Comparison of ENCODE assay signal across 9 cellular contexts in genomic region chr15:72342385-72342784, GRCh38. TPM values are rescaled to one million over a fixed set of nuclear protein-coding genes. Genes with fewer than 3 reads are reported as not detected.
DNase-seq lines count a peak whose midpoint lies in the region; ATAC-seq and TF ChIP-seq lines count a peak whose summit lies in the region.
"Had no signal": no experiment of that assay in that cellular context is flagged by ENCODE, and none has a peak within 500 bp of the region (broad histone marks: within the 10 kb centered on the region; RNA-seq: fewer than 3 reads in every experiment).

No MANE protein-coding gene starts in this region.

- WGBS in body of pancreas, 2 donors, result 63 to 68% methylated on average over 11 of the region's 11 CpGs

- TF ChIP-seq CTCF in OCI-LY3 (IDR thresholded peaks at IDR 0.05; ENCODE audit: low read depth, low read length) (peak; percentile 50), body of pancreas (IDR thresholded peaks at IDR 0.05) (peak in 5 of 7 experiments; percentile 4 to 37 (median 21))

- H3K9me3 ChIP-seq in OCI-LY3 (ENCODE audit: insufficient read depth, low read length) (no peaks in the 10 kb centered on the region), body of pancreas (no peaks in the 10 kb centered on the region)

- no peak overlapping the region for H2AFZ ChIP-seq in OCI-LY3 (ENCODE audit: low read depth, low read length)

- no peaks in the 10 kb centered on the region for H3K27me3 ChIP-seq in OCI-LY3 (ENCODE audit: low read depth, low read length)
- H3K27me3 ChIP-seq in body of pancreas, result no peaks in the 10 kb centered on the region

- H3K4me2 ChIP-seq in OCI-LY3 (ENCODE audit: low read length), result no peak overlapping the region

- H3K9ac ChIP-seq in OCI-LY3 (ENCODE audit: low read length), result no peak overlapping the region

- intact Hi-C loops in body of pancreas (cut with DNase I), result no loop called here

- H3K4me3 ChIP-seq in OCI-LY3 (ENCODE audit: low read length) (no peak overlapping the region), body of pancreas (no peak overlapping the region)

- H3K79me2 ChIP-seq in OCI-LY3 (ENCODE audit: low read length), result no peaks in the 10 kb centered on the region

- H3K27ac ChIP-seq in OCI-LY3 (ENCODE audit: low read length) (no peak overlapping the region), body of pancreas (no peak overlapping the region)

- H3K4me1 Mint-ChIP-seq in T-helper 2 cell treated with Interferon-gamma antibody and Interleukin-4, amounts not matched to agents 5 μg/mL and 100 μg/mL, for 36 hours (ENCODE audit: low read depth), result no peaks in the 10 kb centered on the region
- no peaks in the 10 kb centered on the region for H3K4me1 Mint-ChIP-seq in naive thymus-derived CD8-positive, alpha-beta T cell

- H3K36me3 Mint-ChIP-seq in T-helper 2 cell treated with Interferon-gamma antibody and Interleukin-4, amounts not matched to agents 5 μg/mL and 100 μg/mL, for 36 hours (ENCODE audit: low read depth), result peaks cover 11% of the 10 kb centered on the region
- peaks cover 0 to 75% (median 19%) of the 10 kb centered on the region in 3 donors for H3K36me3 Mint-ChIP-seq in naive thymus-derived CD8-positive, alpha-beta T cell

- H3K4me3 Mint-ChIP-seq in T-helper 2 cell treated with Interferon-gamma antibody and Interleukin-4, amounts not matched to agents 5 μg/mL and 100 μg/mL, for 36 hours, result no peak overlapping the region
- no peak overlapping the region for H3K4me3 Mint-ChIP-seq in naive thymus-derived CD8-positive, alpha-beta T cell
- H3K4me3 Mint-ChIP-seq: activated naive CD8-positive, alpha-beta T cell had no signal

- no peak for ATAC-seq in body of pancreas
- ATAC-seq in naive thymus-derived CD8-positive, alpha-beta T cell, result peak; percentile 56 to 58
- ATAC-seq in HG02610 (IDR thresholded peaks at IDR 0.05; ENCODE audit: unreplicated experiment), result no peak
- ATAC-seq in GM18909 (IDR thresholded peaks at IDR 0.05; ENCODE audit: poor library complexity, unreplicated experiment), result no peak

- no peak overlapping the region for H3K27ac Mint-ChIP-seq in T-helper 2 cell treated with Interferon-gamma antibody and Interleukin-4, amounts not matched to agents 5 μg/mL and 100 μg/mL, for 36 hours
- H3K27ac Mint-ChIP-seq in naive thymus-derived CD8-positive, alpha-beta T cell, result peak overlapping the region in 2 of 10 donors; percentile 43 to 56
- H3K27ac Mint-ChIP-seq: activated naive CD8-positive, alpha-beta T cell had no signal

- DNase-seq in T-helper 2 cell, result peak in 3 of 5 experiments; percentile 5 to 34 (median 9)
- DNase-seq in T-helper 2 cell treated with Interferon-gamma antibody and Interleukin-4, amounts not matched to agents 5 μg/mL and 100 μg/mL, for 36 hours (ENCODE audit: low spot score), result no peak
- peak in 2 of 4 donors; percentile 19 to 25 for DNase-seq in body of pancreas
- DNase-seq in naive thymus-derived CD8-positive, alpha-beta T cell, result peak; percentile 11 to 71 (median 36)
- DNase-seq in NCI-H1092 (lab: John Stamatoyannopoulos, UW), result no peak

- H3K4me1 ChIP-seq in OCI-LY3 (ENCODE audit: low read length), result no peaks in the 10 kb centered on the region
- H3K4me1 ChIP-seq in body of pancreas, result no peaks in the 10 kb centered on the region

- POLR2A ChIA-PET in naive thymus-derived CD8-positive, alpha-beta T cell (lab: Charles Lee), result no interaction called here

- no peaks in the 10 kb centered on the region for H3K27me3 Mint-ChIP-seq in T-helper 2 cell treated with Interferon-gamma antibody and Interleukin-4, amounts not matched to agents 5 μg/mL and 100 μg/mL, for 36 hours (ENCODE audit: low read depth)
- H3K27me3 Mint-ChIP-seq in naive thymus-derived CD8-positive, alpha-beta T cell, result no peaks in the 10 kb centered on the region
- H3K27me3 Mint-ChIP-seq: activated naive CD8-positive, alpha-beta T cell had no signal

- no peak for TF ChIP-seq POLR2A in body of pancreas (IDR thresholded peaks at IDR 0.05)

- H3K36me3 ChIP-seq in OCI-LY3 (replicated peaks; ENCODE audit: low read depth, low read length), result peaks cover 22% of the 10 kb centered on the region
- peaks cover 0 to 29% of the 10 kb centered on the region in 2 donors for H3K36me3 ChIP-seq in body of pancreas (replicated peaks in 1 of 2; ENCODE audit: insufficient read depth in 1 of 2, low read depth in 2 of 2)

- no peaks in the 10 kb centered on the region for H3K9me3 Mint-ChIP-seq in T-helper 2 cell treated with Interferon-gamma antibody and Interleukin-4, amounts not matched to agents 5 μg/mL and 100 μg/mL, for 36 hours
- no peaks in the 10 kb centered on the region for H3K9me3 Mint-ChIP-seq in naive thymus-derived CD8-positive, alpha-beta T cell

- no peaks in the 10 kb centered on the region for H4K20me1 ChIP-seq in OCI-LY3 (ENCODE audit: insufficient read depth, low read length)

RNA-seq across cellular contexts. Expression of gene CELF6, which starts 22.4 kb away (rescaled TPM):
- total RNA-seq in body of pancreas, result 1 to 10 TPM; 4.2 to 7.9 TPM
- 1 to 10 TPM; 4.7 to 5.9 TPM for total RNA-seq in naive thymus-derived CD8-positive, alpha-beta T cell
- under 1 TPM in 1 of 3 donors, not detected in 2; 0.18 TPM for polyA plus RNA-seq in naive thymus-derived CD8-positive, alpha-beta T cell

RNA-seq across cellular contexts. Expression of gene HEXA, which starts 33.4 kb away (rescaled TPM):
- total RNA-seq in body of pancreas, result 10 to 100 TPM; 35.5 to 48.8 TPM
- 100 to 1,000 TPM; 102 to 110 TPM for total RNA-seq in naive thymus-derived CD8-positive, alpha-beta T cell
- polyA plus RNA-seq in naive thymus-derived CD8-positive, alpha-beta T cell, result 100 to 1,000 TPM in 1 of 3 donors, 10 to 100 TPM in 2; 80.0 to 113 (median 94.7) TPM

RNA-seq across cellular contexts. Expression of gene TMEM202, which starts 55.7 kb away (rescaled TPM):
- not detected for total RNA-seq in body of pancreas
- not detected for total RNA-seq in naive thymus-derived CD8-positive, alpha-beta T cell
- polyA plus RNA-seq in naive thymus-derived CD8-positive, alpha-beta T cell, result not detected

Comparison
In these comparisons a context has a peak if more than half of its experiments do, and no peak if none do; other contexts are left out.
1. DNase-seq: peak in T-helper 2 cell (3 of 5) and naive thymus-derived CD8-positive, alpha-beta T cell (10 of 10); none in T-helper 2 cell treated with Interferon-gamma antibody and Interleukin-4, amounts not matched to agents 5 μg/mL and 100 μg/mL, for 36 hours (single experiment) and NCI-H1092 (single experiment).
2. ATAC-seq: peak in naive thymus-derived CD8-positive, alpha-beta T cell (2 of 2); none in body of pancreas (single experiment), HG02610 (single experiment) and GM18909 (single experiment).